Comparison of ENCODE assay signal across 32 cellular contexts in genomic region chr2:41772697-41773096, GRCh38.
DNase-seq lines count a peak whose midpoint lies in the region; ATAC-seq, FAIRE-seq and TF ChIP-seq lines count a peak whose summit lies in the region.
"Had no signal": no experiment of that assay in that cellular context is flagged by ENCODE, and none has a peak within 500 bp of the region (broad histone marks: within the 10 kb centered on the region; RNA-seq: fewer than 3 reads in every experiment).

No MANE protein-coding gene starts in this region.

- DNase-seq in HepG2 (ENCODE audit: low spot score) = no peak
- DNase-seq in right lobe of liver = no peak
- DNase-seq in A549 (ENCODE audit: low read depth in 1 of 2, low spot score in 1 of 2) = no peak
- DNase-seq in K562 (ENCODE audit: extremely low read depth in 1 of 4, low spot score in 3 of 4) = no peak
- no peak for DNase-seq in effector memory CD4-positive, alpha-beta T cell
- DNase-seq in mammary epithelial cell = no peak
- DNase-seq: 8988T; ACHN; AML-193; BE2C; C1 segment of cervical spinal cord; Caco-2; Calu3; CD4-positive, alpha-beta memory T cell; CD4-positive, alpha-beta T cell; CD4-positive, CD25-positive, alpha-beta regulatory T cell; CD8-positive, alpha-beta memory T cell; CD8-positive, alpha-beta T cell; COR-L47; DMS 273 treated with DMSO at 0.1 percent for 48 hours; DMS153; DMS53; DMS79; DMS79 treated with DMSO at 0.1 percent for 48 hours; DND-41; EL had no signal

- POLR2A ChIA-PET in HepG2 (lab: Yijun Ruan, JAX) (no interaction called here), A549 (lab: Yijun Ruan, JAX) (no interaction called here), K562 (lab: Yijun Ruan, JAX) (no interaction called here)

- H3K9me3 ChIP-seq in HepG2 (ENCODE audit: low read length) (no peaks in the 10 kb centered on the region), right lobe of liver (no peaks in the 10 kb centered on the region), A549 (peaks cover 5% of the 10 kb centered on the region; the same call in 1 of the 3 replicates), K562 (replicated peaks; ENCODE audit: control insufficient read depth, insufficient read depth, low read depth, low read length) (no peaks in the 10 kb centered on the region), mammary epithelial cell (replicated peaks; ENCODE audit: insufficient read depth, low read length) (no peaks in the 10 kb centered on the region)
- H3K9me3 ChIP-seq in effector memory CD4-positive, alpha-beta T cell (ENCODE audit: control insufficient read depth, low read length) = no peaks in the 10 kb centered on the region
- H3K9me3 ChIP-seq: BE2C, BLaER1 had no signal

- TF ChIP-seq POLR2A in HepG2 (IDR thresholded peaks at IDR 0.05; ENCODE audit: insufficient read depth in 1 of 2, low read depth in 2 of 2, low read length in 2 of 2) (no peak), right lobe of liver (IDR thresholded peaks at IDR 0.05) (no peak), A549 (IDR thresholded peaks at IDR 0.05; ENCODE audit: low read length) (no peak), K562 (conservative IDR thresholded peaks at IDR 0.05) (no peak)

- H4K20me1 ChIP-seq in HepG2 (ENCODE audit: insufficient read depth, low read length) (no peaks in the 10 kb centered on the region), K562 (replicated peaks; ENCODE audit: control insufficient read depth, insufficient read depth, low read length) (no peaks in the 10 kb centered on the region), mammary epithelial cell (ENCODE audit: insufficient read depth, low read length) (no peaks in the 10 kb centered on the region)
- H4K20me1 ChIP-seq: BLaER1; BLaER1 treated with 17β-estradiol and CSF1 and Interleukin-3, amounts not matched to agents 10 nM and 100 nM had no signal

- 55% methylated on average over 4 of the region's 4 CpGs for WGBS in HepG2 (ENCODE audit: low lambda C conversion rate)
- 75% methylated on average over 4 of the region's 4 CpGs for WGBS in right lobe of liver (ENCODE audit: insufficient coverage, low coverage, low lambda C conversion rate, missing lambda C conversion rate)
- 71% methylated on average over 4 of the region's 4 CpGs for WGBS in A549 (ENCODE audit: missing lambda C conversion rate)
- WGBS in K562 (ENCODE audit: insufficient coverage, low coverage, missing lambda C conversion rate) = 1% methylated on average over 4 of the region's 4 CpGs
- WGBS in mammary epithelial cell (ENCODE audit: low coverage, missing lambda C conversion rate) = 66% methylated on average over 4 of the region's 4 CpGs

- intact Hi-C loops in HepG2 (cut with micrococcal nuclease; ENCODE audit: unreplicated experiment) = no loop called here
- intact Hi-C loops in right lobe of liver (cut with DNase I) = no loop called here
- intact Hi-C loops in K562 (cut with micrococcal nuclease) = no loop called here
- intact Hi-C loops in mammary epithelial cell (cut with micrococcal nuclease) = no loop called here

- no peaks in the 10 kb centered on the region for H3K9me1 ChIP-seq in K562 (ENCODE audit: control insufficient read depth, insufficient read depth, low read length)

- H3K27ac ChIP-seq in HepG2 (ENCODE audit: extremely low read length, insufficient read depth, low read length) = no peak overlapping the region
- no peak overlapping the region for H3K27ac ChIP-seq in right lobe of liver
- H3K27ac ChIP-seq in A549 = no peak overlapping the region
- H3K27ac ChIP-seq in K562 (ENCODE audit: extremely low read depth, low read depth, low read length) = no peak overlapping the region
- no peak overlapping the region for H3K27ac ChIP-seq in effector memory CD4-positive, alpha-beta T cell (ENCODE audit: insufficient read depth, low read length, poor library complexity, severe bottlenecking)
- no peak overlapping the region for H3K27ac ChIP-seq in mammary epithelial cell (ENCODE audit: insufficient read depth, low read depth, low read length)
- H3K27ac ChIP-seq: 22Rv1; BLaER1; BLaER1 treated with 17β-estradiol and CSF1 and Interleukin-3, amounts not matched to agents 10 nM and 100 nM; C4-2B had no signal

- H2AFZ ChIP-seq in HepG2 (ENCODE audit: low read length) (no peak overlapping the region), K562 (ENCODE audit: low read depth, low read length) (no peak overlapping the region), mammary epithelial cell (ENCODE audit: low read depth, low read length) (no peak overlapping the region)

- H3K4me2 ChIP-seq in HepG2 (ENCODE audit: low read depth, low read length) (no peak overlapping the region), A549 (no peak overlapping the region), K562 (ENCODE audit: insufficient read depth, low read length) (no peak overlapping the region), mammary epithelial cell (ENCODE audit: insufficient read depth, low read depth, low read length) (no peak overlapping the region)
- H3K4me2 ChIP-seq: BLaER1; BLaER1 treated with 17β-estradiol and CSF1 and Interleukin-3, amounts not matched to agents 10 nM and 100 nM had no signal

- H3K27me3 ChIP-seq in HepG2 (ENCODE audit: control insufficient read depth in 1 of 2, insufficient read depth in 2 of 2, low read length in 2 of 2) (peaks cover 0 to 8% of the 10 kb centered on the region in 2 experiments; a peak in 1 of 5 replicates), right lobe of liver (no peaks in the 10 kb centered on the region), K562 (ENCODE audit: control insufficient read depth in 2 of 2, insufficient read depth in 2 of 2, low read length in 2 of 2) (no peaks in the 10 kb centered on the region), mammary epithelial cell (ENCODE audit: insufficient read depth, low read length) (peaks cover 3% of the 10 kb centered on the region)
- H3K27me3 ChIP-seq in effector memory CD4-positive, alpha-beta T cell (replicated peaks; ENCODE audit: control insufficient read depth, insufficient read depth, low read length, poor library complexity, severe bottlenecking) = no peaks in the 10 kb centered on the region
- H3K27me3 ChIP-seq: BLaER1; BLaER1 treated with 17β-estradiol and CSF1 and Interleukin-3, amounts not matched to agents 10 nM and 100 nM had no signal

- H3K79me2 ChIP-seq in HepG2 (ENCODE audit: insufficient read depth, low read length) = no peaks in the 10 kb centered on the region
- H3K79me2 ChIP-seq in K562 (ENCODE audit: control insufficient read depth, insufficient read depth, low read length) = no peaks in the 10 kb centered on the region
- no peaks in the 10 kb centered on the region for H3K79me2 ChIP-seq in mammary epithelial cell (ENCODE audit: insufficient read depth, low read length)

- no TSS peak for BruUV-seq in HepG2 (replicated peaks; lab: Mats Ljungman, UMichigan)
- no TSS peak for BruUV-seq in K562 (replicated peaks; lab: Mats Ljungman, UMichigan)
- BruUV-seq in mammary epithelial cell (replicated peaks; lab: Mats Ljungman, UMichigan) = no TSS peak

- no peak for ATAC-seq in HepG2
- no peak for ATAC-seq in right lobe of liver
- ATAC-seq in A549 = no peak
- no peak for ATAC-seq in K562
- ATAC-seq: CD8-positive, alpha-beta T cell had no signal

- dilution Hi-C loops in mammary epithelial cell (cut with HindIII; ENCODE audit: low sequenced_read_pairs) = no loop called here

- no peak for TF ChIP-seq EP300 in HepG2 (IDR thresholded peaks at IDR 0.05; ENCODE audit: low read depth in 2 of 2, low read length in 2 of 2)
- TF ChIP-seq EP300 in HepG2 (CRISPR knock-in tag; IDR thresholded peaks at IDR 0.05; ENCODE audit: borderline replicate concordance) = no peak
- no peak for TF ChIP-seq EP300 in A549 (IDR thresholded peaks at IDR 0.05)
- no peak for TF ChIP-seq EP300 in K562 (IDR thresholded peaks at IDR 0.05; ENCODE audit: low read length)

- CTCF ChIA-PET in HepG2 (lab: Yijun Ruan, JAX; ENCODE audit: low intra/inter-chr PET ratio, low total read pairs) = no interaction called here
- CTCF ChIA-PET in A549 (lab: Yijun Ruan, JAX) = no interaction called here
- CTCF ChIA-PET in K562 (lab: Yijun Ruan, JAX; ENCODE audit: low intra/inter-chr PET ratio) = no interaction called here
- CTCF ChIA-PET in mammary epithelial cell (lab: Charles Lee; ENCODE audit: low non-redundant PET) = no interaction called here

- H3K4me1 ChIP-seq in HepG2 (ENCODE audit: insufficient read depth, low read length) (no peaks in the 10 kb centered on the region), right lobe of liver (no peaks in the 10 kb centered on the region), A549 (no peaks in the 10 kb centered on the region), K562 (replicated peaks in 1 of 2; ENCODE audit: control insufficient read depth in 2 of 2, insufficient read depth in 2 of 2, low read length in 2 of 2) (no peaks in the 10 kb centered on the region), mammary epithelial cell (ENCODE audit: insufficient read depth, low read length) (no peaks in the 10 kb centered on the region)
- no peaks in the 10 kb centered on the region for H3K4me1 ChIP-seq in effector memory CD4-positive, alpha-beta T cell (ENCODE audit: control insufficient read depth, insufficient read depth, low read length, poor library complexity, severe bottlenecking)
- H3K4me1 ChIP-seq: BE2C, Caco-2 had no signal

- H3K36me3 ChIP-seq in HepG2 (replicated peaks in 1 of 2; ENCODE audit: control insufficient read depth in 1 of 2, insufficient read depth in 2 of 2, low read length in 2 of 2) (no peaks in the 10 kb centered on the region), right lobe of liver (no peaks in the 10 kb centered on the region), K562 (ENCODE audit: control insufficient read depth, insufficient read depth, low read length) (no peaks in the 10 kb centered on the region), mammary epithelial cell (ENCODE audit: insufficient read depth, low read length) (no peaks in the 10 kb centered on the region)
- no peaks in the 10 kb centered on the region for H3K36me3 ChIP-seq in effector memory CD4-positive, alpha-beta T cell (ENCODE audit: control insufficient read depth, insufficient read depth, low read length)
- H3K36me3 ChIP-seq: BE2C; BLaER1; BLaER1 treated with 17β-estradiol and CSF1 and Interleukin-3, amounts not matched to agents 10 nM and 100 nM had no signal

- no peak overlapping the region for H3K4me3 ChIP-seq in HepG2 (replicated peaks in 1 of 3; ENCODE audit: insufficient read depth in 1 of 3, low read depth in 2 of 3, low read length in 3 of 3)
- no peak overlapping the region for H3K4me3 ChIP-seq in right lobe of liver
- H3K4me3 ChIP-seq in A549 = no peak overlapping the region
- no peak overlapping the region for H3K4me3 ChIP-seq in K562
- no peak overlapping the region for H3K4me3 ChIP-seq in effector memory CD4-positive, alpha-beta T cell (ENCODE audit: insufficient read depth, low read depth, low read length, poor library complexity, severe bottlenecking)
- no peak overlapping the region for H3K4me3 ChIP-seq in mammary epithelial cell (replicated peaks in 1 of 3; ENCODE audit: insufficient read depth in 1 of 3, low read depth in 2 of 3, low read length in 3 of 3)
- H3K4me3 ChIP-seq: BLaER1; BLaER1 treated with 17β-estradiol and CSF1 and Interleukin-3, amounts not matched to agents 10 nM and 100 nM had no signal

- FAIRE-seq in HepG2 (lab: Jason Lieb, UNC) = no peak
- no peak for FAIRE-seq in A549 (lab: Jason Lieb, UNC)
- FAIRE-seq in K562 (lab: Jason Lieb, UNC) = no peak
- FAIRE-seq: A204.1, D721Med had no signal

- H3K9ac ChIP-seq in HepG2 (ENCODE audit: insufficient read depth, low read depth, low read length) (no peak overlapping the region), K562 (ENCODE audit: insufficient read depth in 1 of 2, low read depth in 2 of 2, low read length in 2 of 2) (no peak overlapping the region), mammary epithelial cell (ENCODE audit: insufficient read depth, low read length) (no peak overlapping the region)
- H3K9ac ChIP-seq: BLaER1; BLaER1 treated with 17β-estradiol and CSF1 and Interleukin-3, amounts not matched to agents 10 nM and 100 nM had no signal

- TF ChIP-seq CTCF in HepG2 (CRISPR knock-in tag; IDR thresholded peaks at IDR 0.05) (no peak), right lobe of liver (IDR thresholded peaks at IDR 0.05) (no peak), A549 (IDR thresholded peaks at IDR 0.05) (no peak), K562 (IDR thresholded peaks at IDR 0.05 in 2 of 3, conservative IDR thresholded peaks at IDR 0.05 in 1 of 3; ENCODE audit: insufficient read depth in 2 of 3, low read depth in 1 of 3, low read length in 3 of 3) (no peak), mammary epithelial cell (conservative IDR thresholded peaks at IDR 0.05 in 1 of 2, IDR thresholded peaks at IDR 0.05 in 1 of 2; ENCODE audit: extremely low read depth in 1 of 2, insufficient read depth in 1 of 2, low read depth in 1 of 2, low read length in 2 of 2) (no peak)

- TF ChIP-seq RAD21 in HepG2 (CRISPR knock-in tag; IDR thresholded peaks at IDR 0.05) (no peak), A549 (conservative IDR thresholded peaks at IDR 0.05 in 1 of 2, IDR thresholded peaks at IDR 0.05 in 1 of 2) (no peak), K562 (CRISPR knock-in tag; conservative IDR thresholded peaks at IDR 0.05 in 1 of 2, IDR thresholded peaks at IDR 0.05 in 1 of 2) (no peak)

- in situ Hi-C loops in HepG2 (cut with HindIII; ENCODE audit: extremely low pct_ligation_motif_present, low pct_unique_long_range_greater_than_20kb) (no loop called here), K562 (cut with MboI) (loop anchor here (10.0 kb wide), 1 partner anchor 1868 kb away; no protein-coding TSS in a partner anchor), mammary epithelial cell (cut with MboI; ENCODE audit: low sequenced_read_pairs in 2 of 2) (loop anchor here in 1 of 2 donors (25.0 kb wide), 1 partner anchor 360 kb away; no protein-coding TSS in a partner anchor)

Comparison
In these comparisons a context has a peak if more than half of its experiments do, and no peak if none do; other contexts are left out.
1. Of the 241 proteins assayed by ChIP-seq in both HepG2 and K562: peak only in HepG2: none; only in K562: ADNP; in both: none; in neither: 240.